18 cellular contexts compared by ENCODE assay signal in genomic region chr1:205061227-205061626, GRCh38. TPM values are rescaled to one million over a fixed set of nuclear protein-coding genes. Genes with fewer than 3 reads are reported as not detected.
DNase-seq lines count a peak whose midpoint lies in the region; ATAC-seq, FAIRE-seq and TF ChIP-seq lines count a peak whose summit lies in the region.
"Had no signal": no experiment of that assay in that cellular context is flagged by ENCODE, and none has a peak within 500 bp of the region (broad histone marks: within the 10 kb centered on the region; RNA-seq: fewer than 3 reads in every experiment).

No MANE protein-coding gene starts in this region.

- no peak overlapping the region for H3K4me3 ChIP-seq in Panc1 (ENCODE audit: low read depth in 2 of 2, low read length in 2 of 2)
- no peak overlapping the region for H3K4me3 ChIP-seq in iPS-15b (ENCODE audit: low read depth, low read length)
- no peak overlapping the region for H3K4me3 ChIP-seq in SJCRH30
- H3K4me3 ChIP-seq: ascending aorta, prostate gland had no signal

- peak overlapping the region; percentile 38 for H3K9ac ChIP-seq in iPS-15b (ENCODE audit: low read depth, low read length)

- POLR2A ChIA-PET in Panc1 (lab: Charles Lee) = no interaction called here

- CTCF ChIA-PET in Panc1 (lab: Charles Lee) = interaction anchor here (0.7 to 4.4 kb wide), 23 partner anchors 9 to 253 kb away, joined by 3 to 78 read pairs (median 5); no protein-coding TSS in a partner anchor

- in situ Hi-C loops in Panc1 (cut with HindIII; ENCODE audit: low pct_unique_long_range_greater_than_20kb, low sequenced_read_pairs) = no loop called here

- H3K4me1 ChIP-seq in Panc1 (ENCODE audit: control insufficient read depth, insufficient read depth, low read length) (no peaks in the 10 kb centered on the region; the same call in 1 of the 2 replicates), iPS-15b (ENCODE audit: control insufficient read depth, insufficient read depth, low read length) (peaks cover 4% of the 10 kb centered on the region), SJCRH30 (peaks cover 8% of the 10 kb centered on the region)
- H3K4me1 ChIP-seq: ascending aorta, BE2C, prostate gland had no signal

- no peaks in the 10 kb centered on the region for H3K27me3 ChIP-seq in Panc1 (ENCODE audit: control insufficient read depth, insufficient read depth, low read length)
- no peaks in the 10 kb centered on the region for H3K27me3 ChIP-seq in iPS-15b (ENCODE audit: control insufficient read depth, insufficient read depth, low read length)
- H3K27me3 ChIP-seq in SJCRH30 = peaks cover 11% of the 10 kb centered on the region
- H3K27me3 ChIP-seq: ascending aorta, BE2C had no signal

- H3K9me3 ChIP-seq in Panc1 (ENCODE audit: control insufficient read depth, insufficient read depth, low read depth, low read length) (no peaks in the 10 kb centered on the region), iPS-15b (ENCODE audit: control insufficient read depth, insufficient read depth, low read length) (no peaks in the 10 kb centered on the region), SJCRH30 (replicated peaks) (no peaks in the 10 kb centered on the region)
- H3K9me3 ChIP-seq: ascending aorta, BE2C, prostate gland had no signal

- no peak for FAIRE-seq in HTR-8/SVneo (lab: Jason Lieb, UNC)
- FAIRE-seq: frontal cortex had no signal

- H3K27ac ChIP-seq in Panc1 (ENCODE audit: low read length) (no peak overlapping the region), SJCRH30 (no peak overlapping the region)
- H3K27ac ChIP-seq: ascending aorta, prostate gland had no signal

- ATAC-seq in Panc1 (peak; percentile 69), sciatic nerve (peak; percentile 63), GM21447 (IDR thresholded peaks at IDR 0.05; ENCODE audit: unreplicated experiment) (no peak)

- H3K36me3 ChIP-seq in Panc1 (ENCODE audit: control insufficient read depth, insufficient read depth, low read length) (no peaks in the 10 kb centered on the region), iPS-15b (ENCODE audit: control insufficient read depth, insufficient read depth, low read length) (no peaks in the 10 kb centered on the region), SJCRH30 (no peaks in the 10 kb centered on the region)
- H3K36me3 ChIP-seq: ascending aorta, BE2C, prostate gland had no signal

- TF ChIP-seq CTCF in Panc1 (IDR thresholded peaks at IDR 0.05) = no peak

- DNase-seq in activated CD8-positive, alpha-beta memory T cell treated with anti-CD3 and anti-CD28 coated beads for 24 hours = peak; percentile 59
- DNase-seq in activated CD8-positive, alpha-beta memory T cell treated with anti-CD3 and anti-CD28 coated beads, Interleukin-2, amount 50 U/mL, for 4 hours = no peak
- no peak for DNase-seq in Panc1 (ENCODE audit: low read depth, low spot score)
- DNase-seq in sciatic nerve (ENCODE audit: low spot score) = no peak
- DNase-seq in SJCRH30 = no peak
- no peak for DNase-seq in HTR-8/SVneo (ENCODE audit: insufficient read length, low spot score)

- intact Hi-C loops in Panc1 (cut with micrococcal nuclease; ENCODE audit: unreplicated experiment) (loop anchor here (1.0 to 10.0 kb wide), 2 partner anchors 72 to 256 kb away; no protein-coding TSS in a partner anchor), sciatic nerve (cut with DNase I) (loop anchor here (5.0 kb wide), 1 partner anchor 74 kb away; no protein-coding TSS in a partner anchor)

- BruUV-seq in Panc1 (replicated peaks; lab: Mats Ljungman, UMichigan) = no TSS peak

RNA-seq across cellular contexts. Expression of gene CNTN2, which starts 18.2 kb away (rescaled TPM):
- total RNA-seq in Panc1 (2021; ENCODE audit: unreplicated experiment) (not detected), sciatic nerve (8.0 TPM)
- not detected for polyA plus RNA-seq in Panc1 (2012; ENCODE audit: insufficient read length)
- 0.08 and 0.36 TPM in 2 replicates for total RNA-seq in SJCRH30 (2014; rRNA removed; shearing (Covaris generic))
- total RNA-seq: activated CD4-positive, alpha-beta T cell treated with anti-CD3 and anti-CD28 coated beads, Interleukin-2, amount 10 ng/mL, durations not matched to agents 7 days and 5 days; activated naive CD4-positive, alpha-beta T cell treated with anti-CD3 and anti-CD28 coated beads for 36 hours; Calu3; kidney epithelial cell; T-cell had no signal
- polyA plus RNA-seq: IgD-negative memory B cell had no signal

RNA-seq across cellular contexts. Expression of gene TMEM81, which starts 23.0 kb away (rescaled TPM):
- total RNA-seq in Panc1 (2021; ENCODE audit: unreplicated experiment) = 4.0 TPM
- polyA plus RNA-seq in Panc1 (2012; ENCODE audit: insufficient read length) = 3.1 TPM
- total RNA-seq in sciatic nerve = 2.8 TPM
- total RNA-seq in SJCRH30 (2014; rRNA removed; shearing (Covaris generic)) = 3.9 and 4.5 TPM in 2 replicates
- total RNA-seq: ascending aorta had no signal
